ENCODE assay signal across 8 cellular contexts in the genomic region with DNA sequence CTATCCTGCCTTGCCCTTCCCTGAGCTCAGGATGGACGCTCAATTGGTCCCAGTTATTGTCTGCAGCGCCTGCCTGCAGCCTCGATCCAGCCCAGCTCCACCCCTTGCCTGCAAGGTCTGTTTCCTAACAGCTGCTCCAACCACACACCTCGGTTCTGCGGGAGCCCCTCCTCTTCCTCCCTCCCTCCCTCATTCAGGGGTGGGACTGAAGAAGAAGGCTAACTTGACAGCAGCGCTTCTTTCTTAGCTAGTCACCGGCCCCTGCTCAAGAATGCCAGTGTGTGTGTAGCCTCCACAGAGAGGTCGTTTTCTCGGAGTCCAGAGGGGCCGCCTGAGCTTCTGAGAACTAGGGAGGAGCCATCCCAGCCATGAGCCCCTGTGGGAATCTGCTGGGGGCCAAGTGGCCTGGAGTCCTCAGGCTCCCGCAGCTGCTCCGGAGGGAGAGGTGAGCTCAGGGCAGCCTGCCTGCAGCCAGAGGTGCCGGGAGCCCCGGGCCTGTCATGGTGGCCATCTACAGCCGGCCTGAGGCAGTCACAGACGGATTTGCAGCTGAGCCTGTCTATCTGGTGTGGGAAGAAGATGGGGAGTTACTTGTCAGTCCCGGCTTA. TPM values are rescaled to one million over a fixed set of nuclear protein-coding genes. Genes with fewer than 3 reads are reported as not detected.
DNase-seq lines count a peak whose midpoint lies in the region; ATAC-seq and TF ChIP-seq lines count a peak whose summit lies in the region.

No MANE protein-coding gene starts in this region.

- intact Hi-C loops in natural killer cell (cut with micrococcal nuclease): no loop called here

- ATAC-seq in natural killer cell (peak; percentile 90 to 100 (median 99)), GM21723 (IDR thresholded peaks at IDR 0.05; ENCODE audit: unreplicated experiment) (no peak), GM18907 (IDR thresholded peaks at IDR 0.05; ENCODE audit: unreplicated experiment) (no peak)

- no peaks in the 10 kb centered on the region for H3K9me3 Mint-ChIP-seq in natural killer cell

- DNase-seq in GM10248 (ENCODE audit: extremely low spot score) (peak; percentile 63), fibroblast of lung (ENCODE audit: low read depth in 2 of 2) (peak; percentile 87 to 97), natural killer cell (no peak)
- DNase-seq in activated T-helper 9 cell treated with anti-CD3 and anti-CD28 coated beads, Interleukin-2, amount 50 U/mL, for 16 hours (ENCODE audit: low read depth): peak; percentile 26
- DNase-seq in stimulated activated CD8-positive, alpha-beta memory T cell treated with anti-CD3 and anti-CD28 coated beads, Interleukin-7, amount 100 ng/mL, for 4 hours (ENCODE audit: low read depth in 2 of 2): peak; percentile 36 to 45

- H3K27ac ChIP-seq in fibroblast of lung (ENCODE audit: insufficient read depth, low read length): peak overlapping the region; percentile 60

- H3K36me3 Mint-ChIP-seq in natural killer cell: no peaks in the 10 kb centered on the region

- H4K20me1 ChIP-seq in fibroblast of lung (ENCODE audit: control insufficient read depth, extremely low read depth, insufficient read depth, low read length): peaks cover 2% of the 10 kb centered on the region

- H3K27me3 Mint-ChIP-seq in natural killer cell (ENCODE audit: low read depth in 2 of 2): no peaks in the 10 kb centered on the region

- TF ChIP-seq CTCF in GM10248 (IDR thresholded peaks at IDR 0.05; ENCODE audit: control extremely low read depth, extremely low read depth, low read depth, missing control alignments) (no peak), fibroblast of lung (conservative IDR thresholded peaks at IDR 0.05 in 1 of 2, IDR thresholded peaks at IDR 0.05 in 1 of 2; ENCODE audit: low read depth in 1 of 2, low read length in 2 of 2) (no peak), natural killer cell (IDR thresholded peaks at IDR 0.05) (no peak)

- peaks cover 20% of the 10 kb centered on the region for H3K4me1 ChIP-seq in fibroblast of lung (ENCODE audit: control insufficient read depth, extremely low read depth, insufficient read depth, low read length)

- peak overlapping the region; percentile 90 for H3K4me2 ChIP-seq in fibroblast of lung (ENCODE audit: extremely low read depth, insufficient read depth, low read length)

- peaks cover 9 to 10% of the 10 kb centered on the region in 2 donors for H3K4me1 Mint-ChIP-seq in natural killer cell

- H3K9me3 ChIP-seq in fibroblast of lung (ENCODE audit: control insufficient read depth, insufficient read depth, low read depth, low read length): no peaks in the 10 kb centered on the region

- H3K4me3 Mint-ChIP-seq in natural killer cell: peak overlapping the region; percentile 76

- no peaks in the 10 kb centered on the region for H3K79me2 ChIP-seq in fibroblast of lung (ENCODE audit: control insufficient read depth, insufficient read depth, low read length)

- CTCF ChIA-PET in GM10248 (lab: Yijun Ruan, JAX): interaction anchor here (1.1 to 19.2 kb wide), 7 partner anchors 8 to 36 kb away, joined by 3 to 156 read pairs (median 5); partner anchors contain the start of gene LIMK2

- no peaks in the 10 kb centered on the region for H3K27me3 ChIP-seq in fibroblast of lung (ENCODE audit: control insufficient read depth, insufficient read depth, low read length)

- no peaks in the 10 kb centered on the region for H3K36me3 ChIP-seq in fibroblast of lung (ENCODE audit: control insufficient read depth, insufficient read depth, low read length)

- H3K4me3 ChIP-seq in fibroblast of lung (replicated peaks in 1 of 4; ENCODE audit: control extremely low read depth in 1 of 4, insufficient read depth in 1 of 4, low read depth in 3 of 4, low read length in 4 of 4): peak overlapping the region; percentile 55 to 74 (median 69)

- H3K9ac ChIP-seq in fibroblast of lung (ENCODE audit: insufficient read depth, low read length): peak overlapping the region; percentile 60

- POLR2A ChIA-PET in GM10248 (lab: Yijun Ruan, JAX): no interaction called here

- peak overlapping the region; percentile 69 for H2AFZ ChIP-seq in fibroblast of lung (ENCODE audit: low read length)

- peak overlapping the region in 1 of 2 donors; percentile 65 for H3K27ac Mint-ChIP-seq in natural killer cell

TF ChIP-seq in PFSK-1, 5 proteins besides CTCF, POLR2A, EP300 and RAD21:
- TF ChIP-seq REST (IDR thresholded peaks at IDR 0.05; ENCODE audit: insufficient read depth in 1 of 2, low read depth in 2 of 2, low read length in 2 of 2) (no peak), POLR2AphosphoS5 (IDR thresholded peaks at IDR 0.05; ENCODE audit: low read depth, low read length) (peak; percentile 63; the same call in 1 of the 2 replicates), TAF1 (IDR thresholded peaks at IDR 0.05; ENCODE audit: borderline replicate concordance, insufficient read depth, low read length) (no peak), SIN3A (IDR thresholded peaks at IDR 0.05; ENCODE audit: borderline replicate concordance, insufficient read depth, low read length) (no peak), FOXP2 (optimal IDR thresholded peaks at IDR 0.05; ENCODE audit: borderline replicate concordance, extremely low read depth, extremely low read length, insufficient read depth) (no peak)

RNA-seq across cellular contexts. Expression of gene LIMK2, which starts 36.1 kb away (rescaled TPM):
- polyA plus RNA-seq in PFSK-1 (2012; ENCODE audit: insufficient read length, low read depth): 12.2 TPM
- total RNA-seq in fibroblast of lung: 13.9 and 20.0 TPM in 2 replicates
- polyA plus RNA-seq in fibroblast of lung: 3.4 and 4.0 TPM in 2 replicates
- polyA plus RNA-seq in fibroblast of lung (2012): 10.5 and 12.9 TPM in 2 replicates
- 42.1 and 66.1 TPM in 2 replicates for polyA minus RNA-seq in fibroblast of lung (ENCODE audit: low replicate concordance)
- 10 to 100 TPM; 17.2 to 28.6 (median 19.1) TPM for total RNA-seq in natural killer cell

RNA-seq across cellular contexts. Expression of gene PIK3IP1, which starts 44.0 kb away (rescaled TPM):
- polyA plus RNA-seq in PFSK-1 (2012; ENCODE audit: insufficient read length, low read depth): 0.61 TPM
- total RNA-seq in fibroblast of lung (32.4 and 81.6 TPM in 2 replicates), natural killer cell (100 to 1,000 TPM; 132 to 180 (median 161) TPM)
- 18.1 and 32.1 TPM in 2 replicates for polyA plus RNA-seq in fibroblast of lung
- 15.5 and 25.4 TPM in 2 replicates for polyA plus RNA-seq in fibroblast of lung (2012)
- polyA minus RNA-seq in fibroblast of lung (ENCODE audit: low replicate concordance): 6.7 and 11.5 TPM in 2 replicates

Comparison
In these comparisons a context has a peak if more than half of its experiments do, and no peak if none do; other contexts are left out.
1. ATAC-seq: peak in natural killer cell (3 of 3); none in GM21723 (single experiment) and GM18907 (single experiment).